In genomic region chr1:36703526-36704208, GRCh38 we compare ENCODE assay signal across 8 cellular contexts.
DNase-seq lines count a peak whose midpoint lies in the region; ATAC-seq lines count a peak whose summit lies in the region.

No MANE protein-coding gene starts in this region.

- intact Hi-C loops in left ventricle myocardium superior (cut with micrococcal nuclease) = no loop called here

- peak; percentile 10 for DNase-seq in activated gamma-delta T cell treated with Interleukin-2 at 50 U/mL for 16 hours
- DNase-seq in activated gamma-delta T cell (lab: John Stamatoyannopoulos, UW) = no peak
- peak; percentile 83 for DNase-seq in NCI-H1436 (lab: John Stamatoyannopoulos, UW)
- DNase-seq in SKM-1 treated with dmso at 0.1 percent for 144 hours (lab: John Stamatoyannopoulos, UW; ENCODE audit: unreplicated experiment) = peak; percentile 78
- peak; percentile 5 for DNase-seq in amniotic stem cell (lab: John Stamatoyannopoulos, UW)
- peak; percentile 83 for DNase-seq in left ventricle myocardium superior
- DNase-seq in renal cortical epithelial cell (ENCODE audit: low read depth) = peak; percentile 23

- ATAC-seq in left ventricle myocardium superior = peak; percentile 89
- ATAC-seq in GM21515 (IDR thresholded peaks at IDR 0.05; ENCODE audit: unreplicated experiment) = no peak
